ENCODE assay signal across 18 cellular contexts in the genomic region with DNA sequence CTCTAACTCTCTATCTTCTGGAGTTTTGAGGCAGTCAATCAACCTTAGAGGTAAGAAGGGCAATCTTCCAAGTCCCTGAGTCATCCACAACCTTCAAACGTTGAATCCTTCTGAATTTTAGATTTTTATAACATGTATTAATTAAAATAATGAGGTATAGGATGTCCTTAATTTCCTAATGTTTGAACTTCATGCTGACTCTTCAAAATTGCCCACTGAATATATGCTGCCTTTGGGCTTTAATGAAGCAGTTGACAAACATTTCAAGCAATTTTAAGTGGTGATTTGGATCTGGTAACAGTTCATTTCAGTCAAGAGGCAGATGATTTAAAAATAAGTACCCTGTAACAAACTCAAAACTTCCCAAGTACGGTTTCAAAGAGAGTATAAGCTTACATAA. TPM values are rescaled to one million over a fixed set of nuclear protein-coding genes. Genes with fewer than 3 reads are reported as not detected.
DNase-seq lines count a peak whose midpoint lies in the region; ATAC-seq, FAIRE-seq and TF ChIP-seq lines count a peak whose summit lies in the region.
"Had no signal": no experiment of that assay in that cellular context is flagged by ENCODE, and none has a peak within 500 bp of the region (broad histone marks: within the 10 kb centered on the region; RNA-seq: fewer than 3 reads in every experiment).

No MANE protein-coding gene starts in this region.

- no peak overlapping the region for H4K91ac ChIP-seq in IMR-90 (ENCODE audit: insufficient read depth, low read depth, low read length)

- no peak overlapping the region for H3K4ac ChIP-seq in IMR-90 (ENCODE audit: low read depth, low read length)

- TF ChIP-seq RAD21 in IMR-90 (IDR thresholded peaks at IDR 0.05; ENCODE audit: low read length), result no peak

- peaks cover 24% of the 10 kb centered on the region for H3K36me3 Mint-ChIP-seq in dendritic cell treated with granulocyte-macrophage colony-stimulating factor and Interleukin-4, amounts not matched to agents 40 ng/mL and 50 ng/mL, for 4 days (ENCODE audit: low read depth)
- peaks cover 4% of the 10 kb centered on the region for H3K36me3 Mint-ChIP-seq in progenitor cell of endocrine pancreas (ENCODE audit: insufficient read depth)

- no peak overlapping the region for H3K18ac ChIP-seq in IMR-90 (ENCODE audit: low read depth, low read length)

- no peak overlapping the region for H2BK5ac ChIP-seq in IMR-90 (ENCODE audit: low read depth, low read length, poor library complexity, severe bottlenecking)

- TF ChIP-seq EP300 in sigmoid colon (IDR thresholded peaks at IDR 0.05), result no peak

- no peak overlapping the region for H2AK9ac ChIP-seq in IMR-90 (replicated peaks; ENCODE audit: low read depth, low read length, poor library complexity)

- no peak overlapping the region for H3K4me3 Mint-ChIP-seq in dendritic cell treated with granulocyte-macrophage colony-stimulating factor and Interleukin-4, amounts not matched to agents 40 ng/mL and 50 ng/mL, for 4 days
- H3K4me3 Mint-ChIP-seq in progenitor cell of endocrine pancreas (ENCODE audit: low read depth), result no peak overlapping the region
- H3K4me3 Mint-ChIP-seq: CD4-positive, alpha-beta T cell; H9 had no signal

- ATAC-seq in IMR-90 (ENCODE audit: low read depth) (no peak), PC-3 (no peak)

- no peak overlapping the region for H2AK5ac ChIP-seq in IMR-90 (ENCODE audit: low read depth, low read length)

- no peak overlapping the region for H3K27ac ChIP-seq in IMR-90 (ENCODE audit: insufficient read depth, low read length)
- H3K27ac ChIP-seq in PC-3 (ENCODE audit: low read length), result no peak overlapping the region
- no peak overlapping the region for H3K27ac ChIP-seq in sigmoid colon
- H3K27ac ChIP-seq: C4-2B had no signal

- no peak overlapping the region for H2BK120ac ChIP-seq in IMR-90 (ENCODE audit: low read depth, low read length)

- no peak overlapping the region for H3K4me3 ChIP-seq in IMR-90 (ENCODE audit: insufficient read depth, low read depth, low read length)
- no peak overlapping the region for H3K4me3 ChIP-seq in PC-3 (ENCODE audit: low read length)
- no peak overlapping the region for H3K4me3 ChIP-seq in sigmoid colon

- H3K9me3 ChIP-seq in IMR-90 (ENCODE audit: control insufficient read depth, insufficient read depth, low read length), result no peaks in the 10 kb centered on the region
- no peaks in the 10 kb centered on the region for H3K9me3 ChIP-seq in PC-3 (ENCODE audit: low read length)
- no peaks in the 10 kb centered on the region for H3K9me3 ChIP-seq in sigmoid colon

- no peak overlapping the region for H3K56ac ChIP-seq in IMR-90 (ENCODE audit: extremely low read depth, insufficient read depth, low read length)

- H4K5ac ChIP-seq in IMR-90 (ENCODE audit: low read depth, low read length), result no peak overlapping the region

- WGBS in IMR-90 (ENCODE audit: extremely low coverage in 2 of 2, insufficient read length in 1 of 2), 2 experiments, result no CpG with 5 or more reads among the region's 2 CpGs
- 23 to 72% methylated on average over 2 of the region's 2 CpGs for WGBS in sigmoid colon, 2 donors

- no peak for FAIRE-seq in RCC 7860 (lab: Jason Lieb, UNC)
- FAIRE-seq: GM12892, GM18507, H1 had no signal

- H3K79me2 ChIP-seq in PC-3 (ENCODE audit: low read length), result peaks cover 19% of the 10 kb centered on the region; the same call in 1 of the 2 replicates

- dilution Hi-C loops in IMR-90 (cut with HindIII; ENCODE audit: low sequenced_read_pairs, unreplicated experiment), result no loop called here

- no peak overlapping the region for H2BK20ac ChIP-seq in IMR-90 (ENCODE audit: low read depth, low read length)

- CTCF ChIA-PET in IMR-90 (lab: Yijun Ruan, JAX) (interaction anchor here (0.5 to 1.6 kb wide), 3 partner anchors 9 to 910 kb away, joined by 3 read pairs; no protein-coding TSS in a partner anchor), PC-3 (lab: Charles Lee) (no interaction called here)

- H3K27ac Mint-ChIP-seq in dendritic cell treated with granulocyte-macrophage colony-stimulating factor and Interleukin-4, amounts not matched to agents 40 ng/mL and 50 ng/mL, for 4 days, result peak overlapping the region; percentile 13
- peak overlapping the region; percentile 33 for H3K27ac Mint-ChIP-seq in progenitor cell of endocrine pancreas
- H3K27ac Mint-ChIP-seq: CD4-positive, alpha-beta T cell; H9 had no signal

- H3K79me1 ChIP-seq in IMR-90 (ENCODE audit: low read depth in 1 of 2, low read length in 2 of 2), result peaks cover 34 to 52% of the 10 kb centered on the region in 2 experiments

- no peak overlapping the region for H3K23ac ChIP-seq in IMR-90 (ENCODE audit: low read depth, low read length)

- TF ChIP-seq POLR2A in IMR-90 (IDR thresholded peaks at IDR 0.05; ENCODE audit: low read depth, low read length) (no peak), sigmoid colon (IDR thresholded peaks at IDR 0.05) (no peak)

- in situ Hi-C loops in IMR-90 (cut with MboI; ENCODE audit: low sequenced_read_pairs), result no loop called here

- no peak overlapping the region for H3K14ac ChIP-seq in IMR-90 (replicated peaks; ENCODE audit: low read depth, low read length)

- H2AFZ ChIP-seq in IMR-90 (replicated peaks; ENCODE audit: low read length, poor library complexity) (no peak overlapping the region), PC-3 (ENCODE audit: low read length) (no peak overlapping the region)

- H3K4me1 ChIP-seq in IMR-90 (ENCODE audit: control insufficient read depth, insufficient read depth, low read length) (peaks cover 4% of the 10 kb centered on the region), PC-3 (ENCODE audit: insufficient read depth, low read length) (peaks cover 10% of the 10 kb centered on the region), sigmoid colon (peaks cover 0 to 10% (median 6%) of the 10 kb centered on the region in 4 donors)

- H3K9me2 ChIP-seq in PC-3 (replicated peaks; ENCODE audit: low read length), result no peaks in the 10 kb centered on the region

- H3K27me3 Mint-ChIP-seq in dendritic cell treated with granulocyte-macrophage colony-stimulating factor and Interleukin-4, amounts not matched to agents 40 ng/mL and 50 ng/mL, for 4 days, result no peaks in the 10 kb centered on the region
- H3K27me3 Mint-ChIP-seq in progenitor cell of endocrine pancreas, result no peaks in the 10 kb centered on the region
- H3K27me3 Mint-ChIP-seq: CD4-positive, alpha-beta T cell had no signal

- H3K9ac ChIP-seq in IMR-90 (ENCODE audit: low read depth, low read length) (no peak overlapping the region), PC-3 (ENCODE audit: low read length) (no peak overlapping the region)

- H3K27me3 ChIP-seq in IMR-90 (ENCODE audit: control insufficient read depth, insufficient read depth, low read length), result no peaks in the 10 kb centered on the region
- H3K27me3 ChIP-seq in PC-3 (ENCODE audit: low read length), result no peaks in the 10 kb centered on the region
- H3K27me3 ChIP-seq in sigmoid colon, result no peaks in the 10 kb centered on the region

- 0 out of 2 replicates have a peak, but pooled peaks cover 3% of the 10 kb centered on the region for H3K9me1 ChIP-seq in IMR-90 (ENCODE audit: insufficient read depth, low read length)

- no peak overlapping the region for H2BK15ac ChIP-seq in IMR-90 (ENCODE audit: low read depth, low read length)

- H3F3A ChIP-seq in PC-3 (ENCODE audit: low read length, unreplicated experiment), result no peaks in the 10 kb centered on the region

- DNase-seq in IMR-90 (no peak), PC-3 (peak; percentile 26), progenitor cell of endocrine pancreas (ENCODE audit: low spot score, unreplicated experiment) (no peak), RCC 7860 (ENCODE audit: low spot score) (no peak), epidermal melanocyte (ENCODE audit: insufficient read length, low spot score) (no peak), sigmoid colon (no peak)
- DNase-seq: ACHN; AML-193; CD4-positive, alpha-beta T cell; DMS153; DMS79; GDM1; H9 had no signal

- H3K4me2 ChIP-seq in IMR-90 (ENCODE audit: low read depth, low read length), result no peak overlapping the region
- no peak overlapping the region for H3K4me2 ChIP-seq in PC-3 (ENCODE audit: low read length)

- H3K4me1 Mint-ChIP-seq in dendritic cell treated with granulocyte-macrophage colony-stimulating factor and Interleukin-4, amounts not matched to agents 40 ng/mL and 50 ng/mL, for 4 days (ENCODE audit: low read depth), result peaks cover 35% of the 10 kb centered on the region
- no peaks in the 10 kb centered on the region for H3K4me1 Mint-ChIP-seq in progenitor cell of endocrine pancreas (ENCODE audit: low read depth)

- intact Hi-C loops in IMR-90 (cut with micrococcal nuclease), result no loop called here
- intact Hi-C loops in PC-3 (cut with micrococcal nuclease), result no loop called here
- intact Hi-C loops in dendritic cell treated with granulocyte-macrophage colony-stimulating factor and Interleukin-4, amounts not matched to agents 40 ng/mL and 50 ng/mL, for 4 days (cut with micrococcal nuclease), result no loop called here
- intact Hi-C loops in sigmoid colon (cut with DNase I), result no loop called here

- no peaks in the 10 kb centered on the region for H3K9me3 Mint-ChIP-seq in dendritic cell treated with granulocyte-macrophage colony-stimulating factor and Interleukin-4, amounts not matched to agents 40 ng/mL and 50 ng/mL, for 4 days
- H3K9me3 Mint-ChIP-seq in progenitor cell of endocrine pancreas (ENCODE audit: low read depth), result no peaks in the 10 kb centered on the region
- H3K9me3 Mint-ChIP-seq: CD4-positive, alpha-beta T cell had no signal

- no TSS peak for BruUV-seq in IMR-90 (replicated peaks; lab: Mats Ljungman, UMichigan)
- no TSS peak for BruUV-seq in PC-3 (replicated peaks; lab: Mats Ljungman, UMichigan)

- H4K8ac ChIP-seq in IMR-90 (ENCODE audit: low read depth in 2 of 2, low read length in 2 of 2), result no peak overlapping the region

- POLR2A ChIA-PET in IMR-90 (lab: Charles Lee; ENCODE audit: unreplicated experiment), result no interaction called here
- POLR2A ChIA-PET in PC-3 (lab: Charles Lee; ENCODE audit: unreplicated experiment), result no interaction called here

- TF ChIP-seq CTCF in IMR-90 (conservative IDR thresholded peaks at IDR 0.05; ENCODE audit: low read depth, low read length), result no peak
- TF ChIP-seq CTCF in PC-3 (conservative IDR thresholded peaks at IDR 0.05; ENCODE audit: low read depth, low read length), result no peak
- TF ChIP-seq CTCF in progenitor cell of endocrine pancreas (IDR thresholded peaks at IDR 0.05; ENCODE audit: unreplicated experiment), result no peak
- no peak for TF ChIP-seq CTCF in sigmoid colon (IDR thresholded peaks at IDR 0.05)

- H3K36me3 ChIP-seq in IMR-90 (ENCODE audit: control insufficient read depth, insufficient read depth, low read length) (no peaks in the 10 kb centered on the region), PC-3 (ENCODE audit: low read depth, low read length) (no peaks in the 10 kb centered on the region), sigmoid colon (no peaks in the 10 kb centered on the region)

- H4K20me1 ChIP-seq in IMR-90 (ENCODE audit: insufficient read depth, low read length), result peaks cover 31% of the 10 kb centered on the region
- no peaks in the 10 kb centered on the region; the same call in 1 of the 2 replicates for H4K20me1 ChIP-seq in PC-3 (ENCODE audit: low read length)

RNA-seq across cellular contexts. Expression of a gene that starts 26.0 kb away (rescaled TPM):
- 9.1 and 16.1 TPM in 2 replicates for total RNA-seq in IMR-90 (2012; rRNA removed)
- polyA plus RNA-seq in IMR-90 (2012; rRNA removed), result 11.6 and 13.5 TPM in 2 replicates
- 2.9 and 3.1 TPM in 2 replicates for polyA plus RNA-seq in IMR-90 (2012; cell fraction: cytosol; rRNA removed)
- polyA plus RNA-seq in IMR-90 (2012; cell fraction: nucleus; rRNA removed; ENCODE audit: low replicate concordance), result 1.3 and 6.6 TPM in 2 replicates
- total RNA-seq in PC-3 (2014; rRNA removed), result 5.8 and 7.7 TPM in 2 replicates
- total RNA-seq in progenitor cell of endocrine pancreas, result 19.7 and 20.4 TPM in 2 replicates
- 10 to 100 TPM; 10.6 to 14.3 (median 12.8) TPM for total RNA-seq in sigmoid colon
- polyA plus RNA-seq in sigmoid colon, result 10 to 100 TPM in 2 of 3 donors, 1 to 10 TPM in 1; 6.6 to 22.1 (median 11.3) TPM

RNA-seq across cellular contexts. Expression of a gene that starts 26.2 kb away (rescaled TPM):
- total RNA-seq in IMR-90 (2012; rRNA removed), result 25.3 and 33.5 TPM in 2 replicates
- 7.9 and 9.2 TPM in 2 replicates for polyA plus RNA-seq in IMR-90 (2012; rRNA removed)
- polyA plus RNA-seq in IMR-90 (2012; cell fraction: cytosol; rRNA removed), result 3.0 and 4.6 TPM in 2 replicates
- 7.2 and 25.0 TPM in 2 replicates for polyA plus RNA-seq in IMR-90 (2012; cell fraction: nucleus; rRNA removed; ENCODE audit: low replicate concordance)
- 8.9 and 9.6 TPM in 2 replicates for total RNA-seq in PC-3 (2014; rRNA removed)
- total RNA-seq in progenitor cell of endocrine pancreas, result 28.1 and 29.5 TPM in 2 replicates
- 10 to 100 TPM; 27.4 to 41.3 (median 29.3) TPM for total RNA-seq in sigmoid colon
- 1 to 10 TPM; 1.2 to 6.4 (median 6.0) TPM for polyA plus RNA-seq in sigmoid colon
